In the genomic region with DNA sequence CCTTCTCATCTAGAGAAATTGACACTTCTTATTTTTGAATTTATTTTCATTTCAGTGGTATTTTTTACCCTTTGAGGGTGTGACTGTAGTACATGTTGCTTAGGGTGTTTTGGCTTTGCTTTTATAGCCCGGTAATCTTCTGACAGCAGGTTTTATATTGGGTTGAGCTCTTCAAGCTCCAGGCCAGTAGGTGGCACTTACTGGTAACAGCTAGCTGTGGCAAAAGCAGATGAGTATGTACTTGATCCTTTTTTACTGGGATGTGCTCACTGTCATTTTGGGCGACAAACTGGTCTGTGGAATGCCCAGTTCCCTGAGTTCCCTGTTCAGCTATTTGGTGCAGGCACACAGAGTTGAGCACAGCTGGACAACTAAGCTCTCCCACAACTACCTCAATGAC, we compare ENCODE assay signal across 13 cellular contexts.
DNase-seq lines count a peak whose midpoint lies in the region; TF ChIP-seq lines count a peak whose summit lies in the region.
"Had no signal": no experiment of that assay in that cellular context is flagged by ENCODE, and none has a peak within 500 bp of the region (broad histone marks: within the 10 kb centered on the region; RNA-seq: fewer than 3 reads in every experiment).

No MANE protein-coding gene starts in this region.

- peaks cover 5% of the 10 kb centered on the region for H3K27me3 Mint-ChIP-seq in neural progenitor cell (ENCODE audit: insufficient read depth, low read depth)
- H3K27me3 Mint-ChIP-seq: activated naive CD8-positive, alpha-beta T cell treated with anti-CD3 and anti-CD28 coated beads, Interleukin-2, amount 10 ng/mL, durations not matched to agents 7 days and 5 days had no signal

- H3K27ac ChIP-seq in neural progenitor cell, result no peak overlapping the region
- H3K27ac ChIP-seq: dorsolateral prefrontal cortex had no signal

- no peaks in the 10 kb centered on the region for H3K79me2 ChIP-seq in neural progenitor cell (ENCODE audit: low read depth)

- no peak overlapping the region for H3K27ac Mint-ChIP-seq in neural progenitor cell
- H3K27ac Mint-ChIP-seq: activated naive CD8-positive, alpha-beta T cell treated with anti-CD3 and anti-CD28 coated beads, Interleukin-2, amount 10 ng/mL, durations not matched to agents 7 days and 5 days had no signal

- H3K9ac ChIP-seq in adipocyte (ENCODE audit: low read length) (no peak overlapping the region), neural progenitor cell (no peak overlapping the region)

- peak; percentile 29 for TF ChIP-seq CTCF in GM13977 (IDR thresholded peaks at IDR 0.05; ENCODE audit: extremely low read depth, insufficient read depth, missing control alignments)
- TF ChIP-seq CTCF in neural progenitor cell (IDR thresholded peaks at IDR 0.05), result peak; percentile 41

- in situ Hi-C loops in GM13977 (cut with MboI; ENCODE audit: low pct_unique_long_range_greater_than_20kb, low sequenced_read_pairs, unreplicated experiment), result no loop called here

- no peak overlapping the region for H3K4me2 ChIP-seq in neural progenitor cell

- no peaks in the 10 kb centered on the region for H3K4me1 Mint-ChIP-seq in neural progenitor cell
- H3K4me1 Mint-ChIP-seq: activated naive CD8-positive, alpha-beta T cell treated with anti-CD3 and anti-CD28 coated beads, Interleukin-2, amount 10 ng/mL, durations not matched to agents 7 days and 5 days had no signal

- no peaks in the 10 kb centered on the region for H3K36me3 ChIP-seq in adipocyte (ENCODE audit: control insufficient read depth, insufficient read depth, low read length, severe bottlenecking)
- H3K36me3 ChIP-seq in neural progenitor cell, result no peaks in the 10 kb centered on the region

- H3F3A ChIP-seq in neural progenitor cell (ENCODE audit: low read depth), result peaks cover 6% of the 10 kb centered on the region

- no peak overlapping the region for H3K4me3 Mint-ChIP-seq in neural progenitor cell
- H3K4me3 Mint-ChIP-seq: activated naive CD8-positive, alpha-beta T cell treated with anti-CD3 and anti-CD28 coated beads, Interleukin-2, amount 10 ng/mL, durations not matched to agents 7 days and 5 days had no signal

- H3K27me3 ChIP-seq in adipocyte (replicated peaks; ENCODE audit: control insufficient read depth, insufficient read depth, low read length) (no peaks in the 10 kb centered on the region), neural progenitor cell (no peaks in the 10 kb centered on the region)
- H3K27me3 ChIP-seq: dorsolateral prefrontal cortex had no signal

- no peak overlapping the region for H2AFZ ChIP-seq in neural progenitor cell (replicated peaks)

- DNase-seq in GM13977 (ENCODE audit: low spot score) (no peak), M059J (ENCODE audit: low read depth) (peak; percentile 15), adipocyte (ENCODE audit: low read depth) (peak; percentile 9), neural progenitor cell (ENCODE audit: low spot score) (peak; percentile 29), dermis blood vessel endothelial cell (no peak), NCI-H345 treated with DMSO at 0.1 percent for 48 hours (lab: John Stamatoyannopoulos, UW; ENCODE audit: unreplicated experiment) (no peak)
- DNase-seq in activated CD4-positive, CD25-positive, alpha-beta regulatory T cell treated with anti-CD3 and anti-CD28 coated beads, Interleukin-2, amount 50 U/mL, for 72 hours, result no peak
- DNase-seq: activated CD4-positive, alpha-beta T cell treated with anti-CD3 and anti-CD28 coated beads, Interleukin-2, amount 50 U/mL, for 48 hours; activated naive CD8-positive, alpha-beta T cell treated with anti-CD3 and anti-CD28 coated beads, Interleukin-2, amount 10 ng/mL, durations not matched to agents 7 days and 5 days; DMS79; stimulated activated naive CD4-positive, alpha-beta T cell treated with Interleukin-2 at 50 U/mL for 16 hours; SW 1271 had no signal

- no peaks in the 10 kb centered on the region for H3K36me3 Mint-ChIP-seq in neural progenitor cell
- H3K36me3 Mint-ChIP-seq: activated naive CD8-positive, alpha-beta T cell treated with anti-CD3 and anti-CD28 coated beads, Interleukin-2, amount 10 ng/mL, durations not matched to agents 7 days and 5 days had no signal

- no peaks in the 10 kb centered on the region for H4K20me1 ChIP-seq in neural progenitor cell (ENCODE audit: low read depth)

- H3K4me3 ChIP-seq in adipocyte (ENCODE audit: low read length), result no peak overlapping the region
- H3K4me3 ChIP-seq in neural progenitor cell, result no peak overlapping the region
- H3K4me3 ChIP-seq: dorsolateral prefrontal cortex had no signal

- H3K9me3 ChIP-seq in adipocyte (ENCODE audit: control insufficient read depth, low read length) (no peaks in the 10 kb centered on the region), neural progenitor cell (ENCODE audit: low read depth) (no peaks in the 10 kb centered on the region)

- H3K4me1 ChIP-seq in adipocyte (ENCODE audit: control insufficient read depth, insufficient read depth, low read length) (no peaks in the 10 kb centered on the region), neural progenitor cell (no peaks in the 10 kb centered on the region)

- H3K9me3 Mint-ChIP-seq in neural progenitor cell, result peaks cover 3% of the 10 kb centered on the region

Comparison
In these comparisons a context has a peak if more than half of its experiments do, and no peak if none do; other contexts are left out.
1. DNase-seq: peak in M059J (single experiment), adipocyte (single experiment) and neural progenitor cell (single experiment); none in GM13977 (single experiment), dermis blood vessel endothelial cell (single experiment), activated CD4-positive, CD25-positive, alpha-beta regulatory T cell treated with anti-CD3 and anti-CD28 coated beads, Interleukin-2, amount 50 U/mL, for 72 hours (single experiment) and NCI-H345 treated with DMSO at 0.1 percent for 48 hours (single experiment).